In the genomic region with DNA sequence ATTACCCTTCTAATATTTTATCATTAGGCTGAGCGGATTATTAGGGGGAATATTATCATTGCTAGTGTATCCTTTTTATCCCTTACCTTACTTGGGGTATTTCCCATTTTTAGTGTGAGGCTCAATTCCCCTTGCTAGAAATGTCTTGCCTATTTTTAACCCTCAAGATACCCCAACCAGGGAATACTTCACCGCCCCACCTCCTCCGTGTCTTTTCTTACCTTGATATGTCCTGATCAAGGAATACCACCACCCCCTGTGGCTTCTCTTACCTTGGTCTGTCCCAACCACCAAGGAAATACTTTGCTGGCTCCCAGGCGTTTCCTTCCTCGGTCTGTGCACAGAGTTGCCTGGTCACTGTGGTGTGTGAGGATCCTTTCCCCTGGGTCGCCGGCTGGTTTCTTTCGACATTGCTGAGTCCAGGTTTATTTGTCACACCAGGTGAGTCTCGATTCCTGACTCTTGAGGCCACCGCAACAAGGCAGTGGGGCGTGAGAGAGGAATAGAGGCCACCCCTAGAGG, we compare ENCODE assay signal across 16 cellular contexts. TPM values are rescaled to one million over a fixed set of nuclear protein-coding genes. Genes with fewer than 3 reads are reported as not detected.
DNase-seq lines count a peak whose midpoint lies in the region; ATAC-seq and TF ChIP-seq lines count a peak whose summit lies in the region.
"Had no signal": no experiment of that assay in that cellular context is flagged by ENCODE, and none has a peak within 500 bp of the region (broad histone marks: within the 10 kb centered on the region; RNA-seq: fewer than 3 reads in every experiment).

No MANE protein-coding gene starts in this region.

- H4K20me1 ChIP-seq in MM.1S (ENCODE audit: insufficient read depth, low read length), result no peaks in the 10 kb centered on the region

- H2AFZ ChIP-seq in MM.1S (ENCODE audit: low read length), result no peak overlapping the region
- peak overlapping the region; percentile 46 for H2AFZ ChIP-seq in parathyroid adenoma

- H3K79me2 ChIP-seq in MM.1S (ENCODE audit: low read length) (no peaks in the 10 kb centered on the region), parathyroid adenoma (no peaks in the 10 kb centered on the region)

- H3K27ac ChIP-seq in MM.1S (ENCODE audit: low read length) (peak overlapping the region; percentile 70; the same call in 1 of the 2 replicates), parathyroid adenoma (peak overlapping the region; percentile 69), A673 (ENCODE audit: low read depth, low read length, poor library complexity, severe bottlenecking) (no peak overlapping the region)
- H3K27ac ChIP-seq in CD8-positive, alpha-beta memory T cell (ENCODE audit: low read depth, low read length), result no peak overlapping the region

- POLR2A ChIA-PET in A673 (lab: Charles Lee; ENCODE audit: low non-redundant PET), result no interaction called here
- POLR2A ChIA-PET in CD8-positive, alpha-beta memory T cell (lab: Charles Lee), result no interaction called here

- no peaks in the 10 kb centered on the region for H3K27me3 Mint-ChIP-seq in Calu3 (ENCODE audit: unreplicated experiment)
- H3K27me3 Mint-ChIP-seq in CD8-positive, alpha-beta memory T cell, result peaks cover 16 to 57% of the 10 kb centered on the region in 2 donors

- TF ChIP-seq CTCF in Calu3 (IDR thresholded peaks at IDR 0.05; ENCODE audit: unreplicated experiment) (no peak), MM.1S (IDR thresholded peaks at IDR 0.05; ENCODE audit: low read length) (no peak), parathyroid adenoma (IDR thresholded peaks at IDR 0.05) (no peak), A673 (conservative IDR thresholded peaks at IDR 0.05; ENCODE audit: low read depth, low read length) (no peak)

- H3K4me1 ChIP-seq in MM.1S (ENCODE audit: low read length), result peaks cover 18% of the 10 kb centered on the region
- H3K4me1 ChIP-seq in parathyroid adenoma, result peaks cover 4% of the 10 kb centered on the region
- peaks cover 8% of the 10 kb centered on the region for H3K4me1 ChIP-seq in A673 (ENCODE audit: insufficient read depth, low read length, poor library complexity, severe bottlenecking)
- no peaks in the 10 kb centered on the region for H3K4me1 ChIP-seq in CD8-positive, alpha-beta memory T cell (ENCODE audit: insufficient read depth, low read length)

- H3K27me3 ChIP-seq in MM.1S (replicated peaks; ENCODE audit: insufficient read depth, low read length), result no peaks in the 10 kb centered on the region
- H3K27me3 ChIP-seq in parathyroid adenoma (ENCODE audit: control insufficient read depth, insufficient read depth, low read length), result no peaks in the 10 kb centered on the region
- no peaks in the 10 kb centered on the region for H3K27me3 ChIP-seq in A673 (replicated peaks; ENCODE audit: insufficient read depth, low read depth, low read length, poor library complexity)
- H3K27me3 ChIP-seq in CD8-positive, alpha-beta memory T cell (ENCODE audit: insufficient read depth, low read length, poor library complexity, severe bottlenecking), result no peaks in the 10 kb centered on the region

- peak overlapping the region; percentile 12 for H3K4me3 Mint-ChIP-seq in Calu3 (ENCODE audit: low read depth, unreplicated experiment)
- H3K4me3 Mint-ChIP-seq in CD8-positive, alpha-beta memory T cell, result no peak overlapping the region
- H3K4me3 Mint-ChIP-seq: CD4-positive, alpha-beta T cell had no signal

- H3K36me3 ChIP-seq in MM.1S (replicated peaks; ENCODE audit: insufficient read depth, low read length), result no peaks in the 10 kb centered on the region
- H3K36me3 ChIP-seq in parathyroid adenoma (ENCODE audit: control insufficient read depth, insufficient read depth, low read length), result no peaks in the 10 kb centered on the region
- H3K36me3 ChIP-seq in A673 (ENCODE audit: insufficient read depth, low read length, poor library complexity, severe bottlenecking), result no peaks in the 10 kb centered on the region
- no peaks in the 10 kb centered on the region for H3K36me3 ChIP-seq in CD8-positive, alpha-beta memory T cell (ENCODE audit: insufficient read depth, low read length)

- peaks cover 34% of the 10 kb centered on the region for H3K4me1 Mint-ChIP-seq in Calu3 (ENCODE audit: low read depth, unreplicated experiment)
- no peaks in the 10 kb centered on the region for H3K4me1 Mint-ChIP-seq in CD8-positive, alpha-beta memory T cell

- H3K4me2 ChIP-seq in MM.1S (ENCODE audit: low read depth, low read length) (no peak overlapping the region), parathyroid adenoma (ENCODE audit: low read length) (peak overlapping the region; percentile 67)

- peaks cover 8% of the 10 kb centered on the region for H3K36me3 Mint-ChIP-seq in Calu3 (ENCODE audit: insufficient read depth, unreplicated experiment)
- H3K36me3 Mint-ChIP-seq in CD8-positive, alpha-beta memory T cell, result peaks cover 0 to 3% (median 0%) of the 10 kb centered on the region in 3 donors

- H3K9me2 ChIP-seq in MM.1S (replicated peaks; ENCODE audit: insufficient read depth, low read length), result no peaks in the 10 kb centered on the region

- H3K9me3 ChIP-seq in MM.1S (replicated peaks; ENCODE audit: insufficient read depth, low read length) (no peaks in the 10 kb centered on the region), parathyroid adenoma (ENCODE audit: control insufficient read depth, low read length) (peaks cover 4% of the 10 kb centered on the region), A673 (ENCODE audit: low read depth, low read length, poor library complexity, severe bottlenecking) (peaks cover 7% of the 10 kb centered on the region)
- no peaks in the 10 kb centered on the region for H3K9me3 ChIP-seq in CD8-positive, alpha-beta memory T cell (ENCODE audit: low read length)

- intact Hi-C loops in Calu3 (cut with micrococcal nuclease; ENCODE audit: unreplicated experiment) (no loop called here), A673 (cut with micrococcal nuclease; ENCODE audit: unreplicated experiment) (no loop called here)

- no peak overlapping the region for H3K4me3 ChIP-seq in MM.1S (ENCODE audit: low read length)
- H3K4me3 ChIP-seq in parathyroid adenoma (ENCODE audit: low read depth, low read length), result peak overlapping the region; percentile 44
- no peak overlapping the region for H3K4me3 ChIP-seq in A673 (ENCODE audit: low read depth, low read length, poor library complexity, severe bottlenecking)
- H3K4me3 ChIP-seq in CD8-positive, alpha-beta memory T cell (ENCODE audit: low read length), result no peak overlapping the region

- H3F3A ChIP-seq in MM.1S (ENCODE audit: insufficient read depth, low read length), result no peaks in the 10 kb centered on the region

- DNase-seq in Calu3 (no peak), MM.1S (no peak), A673 (ENCODE audit: low spot score) (no peak)
- no peak for DNase-seq in stimulated activated CD4-positive, alpha-beta T cell treated with anti-CD3 and anti-CD28 coated beads, Interleukin-4, amount 100 ng/mL, for 24 hours
- DNase-seq in CD8-positive, alpha-beta memory T cell, result no peak
- DNase-seq: AML-193; CD4-positive, alpha-beta T cell; Kasumi-1; NCI-H1417; NCI-H1930; NCI-H2171 treated with DMSO at 0.1 percent for 48 hours; NCI-H82 had no signal

- H3K9ac ChIP-seq in MM.1S (ENCODE audit: low read length), result no peak overlapping the region
- no peak overlapping the region for H3K9ac ChIP-seq in parathyroid adenoma

- CTCF ChIA-PET in Calu3 (lab: Charles Lee), result interaction anchor here (0.8 to 1.2 kb wide), 2 partner anchors 20 to 300 kb away, joined by 3 read pairs; no protein-coding TSS in a partner anchor
- CTCF ChIA-PET in A673 (lab: Charles Lee), result no interaction called here
- CTCF ChIA-PET in CD8-positive, alpha-beta memory T cell (lab: Charles Lee), result no interaction called here

- TSS peak; percentile 87 for BruUV-seq in Calu3 (replicated peaks; lab: Mats Ljungman, UMichigan)
- no TSS peak for BruUV-seq in A673 (replicated peaks; lab: Mats Ljungman, UMichigan)

- H3K9me3 Mint-ChIP-seq in Calu3 (ENCODE audit: low read depth, unreplicated experiment), result peaks cover 11% of the 10 kb centered on the region
- peaks cover 6 to 16% (median 10%) of the 10 kb centered on the region in 5 donors for H3K9me3 Mint-ChIP-seq in CD8-positive, alpha-beta memory T cell

- peak; percentile 49 for ATAC-seq in esophagus mucosa
- ATAC-seq in HG02840 (IDR thresholded peaks at IDR 0.05; ENCODE audit: low FRiP score, unreplicated experiment), result no peak
- ATAC-seq: SK-N-SH treated with all-trans-retinoic acid at 6 μM for 48 hours had no signal

- peak overlapping the region; percentile 96 for H3K27ac Mint-ChIP-seq in Calu3 (ENCODE audit: unreplicated experiment)
- H3K27ac Mint-ChIP-seq in CD8-positive, alpha-beta memory T cell, result no peak overlapping the region
- H3K27ac Mint-ChIP-seq: CD4-positive, alpha-beta T cell had no signal

RNA-seq across cellular contexts. Expression of a gene that starts 57.8 kb away (rescaled TPM):
- total RNA-seq in Calu3 (2022) (67.7 and 79.8 TPM in 2 replicates), esophagus mucosa (109 TPM), A673 (2021) (0.30 and 0.42 TPM in 2 replicates)
- under 1 TPM; 0.11 to 0.31 TPM for total RNA-seq in CD8-positive, alpha-beta memory T cell
- not detected for polyA plus RNA-seq in CD8-positive, alpha-beta memory T cell

Comparison
In these comparisons a context has a peak if more than half of its experiments do, and no peak if none do; other contexts are left out.
1. H3K27ac ChIP-seq: peak in MM.1S (single experiment) and parathyroid adenoma (single experiment); none in A673 (single experiment) and CD8-positive, alpha-beta memory T cell (single experiment).
2. RNA of a gene that starts 57.8 kb away (total RNA-seq): 109 TPM in esophagus mucosa (single experiment) and 67.7 to 79.8 TPM in Calu3; 0.11 to 0.31 TPM in CD8-positive, alpha-beta memory T cell and 0.30 to 0.42 TPM in A673; every median in the first group is over 10 times any median in the second.